Comparison of ENCODE assay signal across 7 cellular contexts in the genomic region with DNA sequence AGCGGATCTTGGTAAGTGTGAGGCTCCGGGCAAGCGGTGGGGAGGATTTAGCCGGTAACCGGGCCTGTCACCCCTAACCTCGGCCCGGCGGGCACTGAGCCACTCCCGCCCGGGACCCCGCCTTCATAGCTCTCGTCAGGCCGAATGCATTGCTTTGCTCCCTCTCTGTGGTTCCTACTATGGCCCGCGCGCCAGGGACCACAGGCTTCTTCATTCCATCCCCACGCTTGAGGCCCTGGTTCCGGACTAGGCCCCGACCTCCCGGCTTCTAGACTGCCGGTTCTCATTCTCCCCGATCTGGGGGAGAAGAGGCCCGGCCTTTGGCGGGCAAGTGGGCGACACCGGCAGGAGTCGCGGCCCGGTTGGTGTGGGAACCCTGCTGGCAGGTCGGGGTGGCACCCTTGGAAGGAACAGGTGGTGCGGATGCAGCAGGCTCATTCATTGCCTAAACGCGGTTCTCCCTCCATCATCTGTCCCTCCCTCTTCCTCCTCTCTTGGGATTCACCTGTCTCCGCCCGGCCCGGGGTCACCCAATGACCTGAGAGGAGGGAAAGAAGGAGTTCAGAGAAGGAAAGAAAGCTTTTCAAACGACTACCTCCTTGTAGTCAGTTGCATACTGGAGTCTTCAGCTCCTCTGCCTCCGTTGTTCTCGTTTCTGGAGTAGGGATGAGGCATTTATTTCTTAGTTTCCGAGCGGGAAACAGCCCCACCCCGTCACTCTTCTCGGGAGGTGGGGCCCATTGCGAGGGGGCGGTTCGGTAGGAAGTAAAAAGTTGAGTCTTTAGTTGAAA. TPM values are rescaled to one million over a fixed set of nuclear protein-coding genes. Genes with fewer than 3 reads are reported as not detected.
DNase-seq lines count a peak whose midpoint lies in the region; ATAC-seq, FAIRE-seq and TF ChIP-seq lines count a peak whose summit lies in the region.

A gene (minus strand): TSS at position 657 of the 791 bp plus-strand sequence. CDS start 6,679 bp downstream, outside the sequence.

- dilution Hi-C loops in keratinocyte (cut with MboI; ENCODE audit: extremely low pct_ligation_motif_present, low sequenced_read_pairs), result no loop called here

- H3K27ac ChIP-seq in WERI-Rb-1 (peak within 1 kb of the TSS; percentile 94), keratinocyte (ENCODE audit: control insufficient read depth, insufficient read depth, low read length) (peak within 1 kb of the TSS; percentile 95)

- H3K4me1 ChIP-seq in keratinocyte (ENCODE audit: control insufficient read depth, extremely low read depth, insufficient read depth, low read length), result peaks cover 29% of the 10 kb centered on the region

- FAIRE-seq in keratinocyte (lab: Jason Lieb, UNC), result no peak

- H3K4me3 ChIP-seq in WERI-Rb-1 (ENCODE audit: low read depth, low read length) (peak within 1 kb of the TSS; percentile 96), cardiac fibroblast (replicated peaks in 1 of 2; ENCODE audit: low read depth in 2 of 2, low read length in 2 of 2) (peak within 1 kb of the TSS; percentile 94 to 98), keratinocyte (ENCODE audit: control insufficient read depth in 2 of 3, extremely low read depth in 1 of 3, insufficient read depth in 2 of 3, low read depth in 1 of 3, low read length in 3 of 3) (peak within 1 kb of the TSS; percentile 86 to 93 (median 91))

- peak within 1 kb of the TSS; percentile 95 for H3K9ac ChIP-seq in keratinocyte (ENCODE audit: control insufficient read depth, extremely low read depth, insufficient read depth, low read length)

- peak; percentile 59 for DNase-seq in NCI-H146 (lab: John Stamatoyannopoulos, UW)
- peak; percentile 73 for DNase-seq in WERI-Rb-1
- peak; percentile 47 to 49 for DNase-seq in cardiac fibroblast (ENCODE audit: low read depth in 2 of 2)
- no peak for DNase-seq in keratinocyte (ENCODE audit: low read depth, low spot score)
- DNase-seq in stimulated activated CD4-positive, alpha-beta T cell treated with anti-CD3 and anti-CD28 coated beads, Interleukin-15, amount 100 ng/mL, for 48 hours (ENCODE audit: low read depth in 2 of 2), result peak; percentile 45 to 47

- H3K79me2 ChIP-seq in keratinocyte (ENCODE audit: control insufficient read depth, insufficient read depth, low read length), result peaks cover 56% of the 10 kb centered on the region

- H3K27me3 ChIP-seq in WERI-Rb-1 (ENCODE audit: insufficient read depth, low read depth, severe bottlenecking), result no peaks in the 10 kb centered on the region
- no peaks in the 10 kb centered on the region for H3K27me3 ChIP-seq in keratinocyte (ENCODE audit: control insufficient read depth, extremely low read depth, insufficient read depth, low read length)

- H3K9me3 ChIP-seq in WERI-Rb-1 (ENCODE audit: severe bottlenecking), result peaks cover 3% of the 10 kb centered on the region
- H3K9me3 ChIP-seq in keratinocyte (ENCODE audit: control insufficient read depth, low read depth, low read length), result no peaks in the 10 kb centered on the region

- H3K4me2 ChIP-seq in keratinocyte (ENCODE audit: control insufficient read depth, extremely low read depth, insufficient read depth, low read depth, low read length), result peak within 1 kb of the TSS; percentile 83

- peak within 1 kb of the TSS; percentile 92 for H2AFZ ChIP-seq in keratinocyte (ENCODE audit: control insufficient read depth, low read length)

- H3K36me3 ChIP-seq in WERI-Rb-1 (peaks cover 45% of the 10 kb centered on the region), keratinocyte (ENCODE audit: control insufficient read depth in 2 of 2, extremely low read depth in 1 of 2, insufficient read depth in 2 of 2, low read length in 2 of 2) (peaks cover 1 to 4% of the 10 kb centered on the region in 2 experiments)

- H3K9me1 ChIP-seq in keratinocyte (ENCODE audit: control insufficient read depth, extremely low read depth, insufficient read depth, low read length), result no peaks in the 10 kb centered on the region

- ATAC-seq in GM18498 (IDR thresholded peaks at IDR 0.05; ENCODE audit: unreplicated experiment) (peak; percentile 46), HG02759 (IDR thresholded peaks at IDR 0.05; ENCODE audit: unreplicated experiment) (peak; percentile 35)

- H4K20me1 ChIP-seq in keratinocyte (ENCODE audit: control insufficient read depth, extremely low read depth, insufficient read depth, low read length), result no peaks in the 10 kb centered on the region

- TF ChIP-seq CTCF in WERI-Rb-1 (IDR thresholded peaks at IDR 0.05; ENCODE audit: low read depth, low read length), result peak; percentile 40
- TF ChIP-seq CTCF in cardiac fibroblast (IDR thresholded peaks at IDR 0.05; ENCODE audit: low read depth, low read length), result peak; percentile 26
- peak; percentile 22 to 44 (median 26) for TF ChIP-seq CTCF in keratinocyte (optimal IDR thresholded peaks at IDR 0.05 in 1 of 3, IDR thresholded peaks at IDR 0.05 in 1 of 3, conservative IDR thresholded peaks at IDR 0.05 in 1 of 3; ENCODE audit: extremely low read depth in 1 of 3, insufficient read depth in 2 of 3, low read length in 3 of 3)

RNA-seq across cellular contexts. Expression of the gene that starts here (rescaled TPM):
- polyA plus RNA-seq in keratinocyte, result 33.1 to 52.1 TPM (median 43.1 TPM) in 3 replicates
- polyA plus RNA-seq in keratinocyte (2011; ENCODE audit: low read depth), result 43.3 TPM
- 48.0 and 52.4 TPM in 2 replicates for polyA plus RNA-seq in keratinocyte (2011; cell fraction: cytosol; rRNA removed)
- 13.9 and 20.3 TPM in 2 replicates for polyA plus RNA-seq in keratinocyte (2011; cell fraction: nucleus; rRNA removed)
- 64.6 and 91.6 TPM in 2 replicates for polyA plus RNA-seq in keratinocyte (2012; ENCODE audit: low replicate concordance)
- 4.8 to 11.7 TPM (median 9.9 TPM) in 3 replicates for polyA minus RNA-seq in keratinocyte
- polyA minus RNA-seq in keratinocyte (2011; cell fraction: cytosol; rRNA and poly(A)+ RNA removed), result 47.6 TPM
- polyA minus RNA-seq in keratinocyte (2011; cell fraction: nucleus; rRNA and poly(A)+ RNA removed), result 5.0 and 6.3 TPM in 2 replicates
